In genomic region chr9:7297521-7297920, GRCh38 we compare ENCODE assay signal across 28 cellular contexts.
DNase-seq lines count a peak whose midpoint lies in the region; ATAC-seq and TF ChIP-seq lines count a peak whose summit lies in the region.
"Had no signal": no experiment of that assay in that cellular context is flagged by ENCODE, and none has a peak within 500 bp of the region (broad histone marks: within the 10 kb centered on the region; RNA-seq: fewer than 3 reads in every experiment).

No MANE protein-coding gene starts in this region.

- BruUV-seq in A673 (replicated peaks; lab: Mats Ljungman, UMichigan) = no TSS peak

- H3K36me3 Mint-ChIP-seq in activated T-helper 2 cell treated with anti-CD3 and anti-CD28 coated beads, Interferon-gamma antibody, Interleukin-2, Interleukin-4, amounts not matched to agents 10 μg/mL and 5 μg/mL and 100 μg/mL, durations not matched to agents 14 hours and 24 hours and 36 hours (ENCODE audit: low read depth) = no peaks in the 10 kb centered on the region
- no peaks in the 10 kb centered on the region for H3K36me3 Mint-ChIP-seq in neural progenitor cell
- H3K36me3 Mint-ChIP-seq: naive B cell had no signal

- H3K4me2 ChIP-seq in neural progenitor cell = no peak overlapping the region

- POLR2A ChIA-PET in A673 (lab: Charles Lee; ENCODE audit: low non-redundant PET) = no interaction called here

- peak overlapping the region; percentile 44 for H3K27ac Mint-ChIP-seq in activated T-helper 2 cell treated with anti-CD3 and anti-CD28 coated beads, Interferon-gamma antibody, Interleukin-2, Interleukin-4, amounts not matched to agents 10 μg/mL and 5 μg/mL and 100 μg/mL, durations not matched to agents 14 hours and 24 hours and 36 hours
- no peak overlapping the region for H3K27ac Mint-ChIP-seq in neural progenitor cell
- H3K27ac Mint-ChIP-seq: naive B cell had no signal

- intact Hi-C loops in activated T-helper 2 cell treated with anti-CD3 and anti-CD28 coated beads, Interferon-gamma antibody, Interleukin-2, Interleukin-4, amounts not matched to agents 10 μg/mL and 5 μg/mL and 100 μg/mL, durations not matched to agents 14 hours and 24 hours and 36 hours (cut with micrococcal nuclease) = loop anchor here (5.0 to 10.0 kb wide), 4 partner anchors 80 to 473 kb away; no protein-coding TSS in a partner anchor
- intact Hi-C loops in A673 (cut with micrococcal nuclease; ENCODE audit: unreplicated experiment) = no loop called here

- no peaks in the 10 kb centered on the region for H3F3A ChIP-seq in neural progenitor cell (ENCODE audit: low read depth)

- H3K27ac ChIP-seq in neural progenitor cell (no peak overlapping the region), A673 (ENCODE audit: low read depth, low read length, poor library complexity, severe bottlenecking) (no peak overlapping the region)
- H3K27ac ChIP-seq: ascending aorta, C4-2B, gastroesophageal sphincter, GM23248, psoas muscle, transverse colon had no signal

- H3K27me3 ChIP-seq in neural progenitor cell = no peaks in the 10 kb centered on the region
- peaks cover 7% of the 10 kb centered on the region for H3K27me3 ChIP-seq in A673 (replicated peaks; ENCODE audit: insufficient read depth, low read depth, low read length, poor library complexity)
- H3K27me3 ChIP-seq: ascending aorta, gastroesophageal sphincter, transverse colon had no signal

- H3K9me3 ChIP-seq in neural progenitor cell (ENCODE audit: low read depth) = no peaks in the 10 kb centered on the region
- H3K9me3 ChIP-seq in A673 (ENCODE audit: low read depth, low read length, poor library complexity, severe bottlenecking) = no peaks in the 10 kb centered on the region
- H3K9me3 ChIP-seq: ascending aorta, gastroesophageal sphincter, psoas muscle, transverse colon had no signal

- no peaks in the 10 kb centered on the region for H3K79me2 ChIP-seq in neural progenitor cell (ENCODE audit: low read depth)

- H3K36me3 ChIP-seq in neural progenitor cell (no peaks in the 10 kb centered on the region), A673 (ENCODE audit: insufficient read depth, low read length, poor library complexity, severe bottlenecking) (no peaks in the 10 kb centered on the region)
- H3K36me3 ChIP-seq: ascending aorta, gastroesophageal sphincter, transverse colon had no signal

- no peak overlapping the region for H3K9ac ChIP-seq in neural progenitor cell
- H3K9ac ChIP-seq: GM23248 had no signal

- no peak overlapping the region for H3K4me3 ChIP-seq in neural progenitor cell
- H3K4me3 ChIP-seq in A673 (ENCODE audit: low read depth, low read length, poor library complexity, severe bottlenecking) = no peak overlapping the region
- H3K4me3 ChIP-seq: ascending aorta, gastroesophageal sphincter, GM23248, psoas muscle, transverse colon had no signal

- H3K4me1 Mint-ChIP-seq in activated T-helper 2 cell treated with anti-CD3 and anti-CD28 coated beads, Interferon-gamma antibody, Interleukin-2, Interleukin-4, amounts not matched to agents 10 μg/mL and 5 μg/mL and 100 μg/mL, durations not matched to agents 14 hours and 24 hours and 36 hours (ENCODE audit: low read depth) = peaks cover 23% of the 10 kb centered on the region
- H3K4me1 Mint-ChIP-seq in neural progenitor cell = no peaks in the 10 kb centered on the region

- no peaks in the 10 kb centered on the region for H3K4me1 ChIP-seq in neural progenitor cell
- H3K4me1 ChIP-seq in A673 (ENCODE audit: insufficient read depth, low read length, poor library complexity, severe bottlenecking) = no peaks in the 10 kb centered on the region
- H3K4me1 ChIP-seq: ascending aorta, gastroesophageal sphincter, psoas muscle, transverse colon had no signal

- TF ChIP-seq CTCF in neural progenitor cell (IDR thresholded peaks at IDR 0.05) = no peak
- no peak for TF ChIP-seq CTCF in A673 (conservative IDR thresholded peaks at IDR 0.05; ENCODE audit: low read depth, low read length)

- peaks cover 28% of the 10 kb centered on the region for H3K27me3 Mint-ChIP-seq in activated T-helper 2 cell treated with anti-CD3 and anti-CD28 coated beads, Interferon-gamma antibody, Interleukin-2, Interleukin-4, amounts not matched to agents 10 μg/mL and 5 μg/mL and 100 μg/mL, durations not matched to agents 14 hours and 24 hours and 36 hours (ENCODE audit: low read depth)
- no peaks in the 10 kb centered on the region for H3K27me3 Mint-ChIP-seq in neural progenitor cell (ENCODE audit: insufficient read depth, low read depth)

- CTCF ChIA-PET in A673 (lab: Charles Lee) = interaction anchor here (0.6 kb wide), 1 partner anchor 372 kb away, joined by 7 read pairs; no protein-coding TSS in a partner anchor

- peak; percentile 1 for ATAC-seq in HG02852 (IDR thresholded peaks at IDR 0.05; ENCODE audit: unreplicated experiment)
- ATAC-seq: gastroesophageal sphincter, psoas muscle, sciatic nerve had no signal

- no peak overlapping the region for H3K4me3 Mint-ChIP-seq in activated T-helper 2 cell treated with anti-CD3 and anti-CD28 coated beads, Interferon-gamma antibody, Interleukin-2, Interleukin-4, amounts not matched to agents 10 μg/mL and 5 μg/mL and 100 μg/mL, durations not matched to agents 14 hours and 24 hours and 36 hours (ENCODE audit: low read depth)
- no peak overlapping the region for H3K4me3 Mint-ChIP-seq in neural progenitor cell

- no peaks in the 10 kb centered on the region for H4K20me1 ChIP-seq in neural progenitor cell (ENCODE audit: low read depth)

- H2AFZ ChIP-seq in neural progenitor cell (replicated peaks) = peak overlapping the region; percentile 29
- H2AFZ ChIP-seq: GM23248 had no signal

- peaks cover 5% of the 10 kb centered on the region for H3K9me3 Mint-ChIP-seq in activated T-helper 2 cell treated with anti-CD3 and anti-CD28 coated beads, Interferon-gamma antibody, Interleukin-2, Interleukin-4, amounts not matched to agents 10 μg/mL and 5 μg/mL and 100 μg/mL, durations not matched to agents 14 hours and 24 hours and 36 hours
- H3K9me3 Mint-ChIP-seq in neural progenitor cell = peaks cover 2% of the 10 kb centered on the region

- DNase-seq in NCI-H2196 (lab: John Stamatoyannopoulos, UW; ENCODE audit: unreplicated experiment) = peak; percentile 31
- no peak for DNase-seq in NCI-H2196 treated with DMSO at 0.1 percent for 48 hours (lab: John Stamatoyannopoulos, UW; ENCODE audit: unreplicated experiment)
- DNase-seq in activated T-helper 2 cell treated with anti-CD3 and anti-CD28 coated beads, Interferon-gamma antibody, Interleukin-2, Interleukin-4, amounts not matched to agents 10 μg/mL and 5 μg/mL and 100 μg/mL, durations not matched to agents 14 hours and 24 hours and 36 hours (ENCODE audit: low spot score) = no peak
- no peak for DNase-seq in neural progenitor cell (ENCODE audit: low spot score)
- DNase-seq in activated gamma-delta T cell (lab: John Stamatoyannopoulos, UW) = no peak
- no peak for DNase-seq in LoVo (ENCODE audit: low spot score)
- DNase-seq in A673 (ENCODE audit: low spot score) = no peak
- DNase-seq: 8988T; activated naive CD4-positive, alpha-beta T cell treated with anti-CD3 and anti-CD28 coated beads, Interleukin-2, amount 50 U/mL, for 16 hours; GM23248; KBM-7; kidney glomerular epithelial cell; naive B cell; NCI-H1417; NCI-H2081; NCI-H226; NCI-H526 treated with DMSO at 0.1 percent for 48 hours; nucleus accumbens; psoas muscle; SHP77 treated with DMSO at 0.1 percent for 48 hours; stimulated activated CD4-positive, alpha-beta T cell treated with anti-CD3 and anti-CD28 coated beads, Interleukin-12 subunit alpha, Interleukin-12 subunit beta, amount 100 ng/mL, for 4 hours; stimulated activated CD4-positive, alpha-beta T cell treated with anti-CD3 and anti-CD28 coated beads, Interleukin-4, amount 100 ng/mL, for 1 hour; transverse colon had no signal
